In genomic region chr4:185237185-185237584, GRCh38 we compare ENCODE assay signal across 31 cellular contexts. TPM values are rescaled to one million over a fixed set of nuclear protein-coding genes. Genes with fewer than 3 reads are reported as not detected.
A peak's percentile ranks its signal among the peaks of the same experiment; 100 is the strongest.
DNase-seq lines count a peak whose midpoint lies in the region; ATAC-seq and TF ChIP-seq lines count a peak whose summit lies in the region.
"Had no signal": no experiment of that assay in that cellular context is flagged by ENCODE, and none has a peak within 500 bp of the region (broad histone marks: within the 10 kb centered on the region; RNA-seq: fewer than 3 reads in every experiment).

No MANE protein-coding gene starts in this region.

- H3K27me3 ChIP-seq in right atrium auricular region (no peaks in the 10 kb centered on the region), muscle layer of duodenum (ENCODE audit: low read depth, low read length) (no peaks in the 10 kb centered on the region), A673 (replicated peaks; ENCODE audit: insufficient read depth, low read depth, low read length, poor library complexity) (no peaks in the 10 kb centered on the region)
- H3K27me3 ChIP-seq: adrenal gland, gastrocnemius medialis, thyroid gland had no signal

- H3K9me3 ChIP-seq in right atrium auricular region (peaks cover 0 to 8% of the 10 kb centered on the region in 2 donors), muscle layer of duodenum (ENCODE audit: control insufficient read depth in 1 of 2, low read length in 2 of 2) (no peaks in the 10 kb centered on the region), A673 (ENCODE audit: low read depth, low read length, poor library complexity, severe bottlenecking) (no peaks in the 10 kb centered on the region)
- H3K9me3 ChIP-seq: adrenal gland, gastrocnemius medialis, thyroid gland had no signal

- peaks cover 3% of the 10 kb centered on the region for H3K9me3 Mint-ChIP-seq in stimulated activated memory B cell treated with anti-CD40 and anti-IgM and Interleukin-4, amounts not matched to agents 10 μg/mL and 1 μg/mL and 100 μg/mL, for 72 hours
- H3K9me3 Mint-ChIP-seq: activated T-cell treated with anti-CD3 and anti-CD28 coated beads, Interleukin-2, amount 50 U/mL, for 4 hours; T-helper 2 cell treated with Interferon-gamma antibody and Interleukin-4, amounts not matched to agents 5 μg/mL and 100 μg/mL, for 36 hours had no signal

- peaks cover 7% of the 10 kb centered on the region for H3K36me3 Mint-ChIP-seq in stimulated activated memory B cell treated with anti-CD40 and anti-IgM and Interleukin-4, amounts not matched to agents 10 μg/mL and 1 μg/mL and 100 μg/mL, for 72 hours
- H3K36me3 Mint-ChIP-seq: IgD-negative memory B cell had no signal

- ATAC-seq in Right ventricle myocardium inferior: peak; percentile 31
- no peak for ATAC-seq in stimulated activated memory B cell treated with anti-CD40 and anti-IgM and Interleukin-4, amounts not matched to agents 10 μg/mL and 1 μg/mL and 100 μg/mL, for 72 hours
- ATAC-seq in HG02678 (IDR thresholded peaks at IDR 0.05; ENCODE audit: unreplicated experiment): no peak
- ATAC-seq in GM21737 (IDR thresholded peaks at IDR 0.05; ENCODE audit: unreplicated experiment): no peak
- ATAC-seq: activated T-cell treated with anti-CD3 and anti-CD28 coated beads, Interleukin-2, amount 50 U/mL, for 4 hours; SK-N-SH treated with all-trans-retinoic acid at 6 μM for 48 hours had no signal

- intact Hi-C loops in Right ventricle myocardium inferior (cut with DNase I): no loop called here
- intact Hi-C loops in A673 (cut with micrococcal nuclease; ENCODE audit: unreplicated experiment): no loop called here

- H3K4me3 ChIP-seq in right atrium auricular region: no peak overlapping the region
- H3K4me3 ChIP-seq in fibroblast of pulmonary artery (replicated peaks; ENCODE audit: low read depth, low read length): no peak overlapping the region
- H3K4me3 ChIP-seq in muscle layer of duodenum (ENCODE audit: low read depth in 1 of 2, low read length in 2 of 2): no peak overlapping the region
- no peak overlapping the region for H3K4me3 ChIP-seq in A673 (ENCODE audit: low read depth, low read length, poor library complexity, severe bottlenecking)
- H3K4me3 ChIP-seq: adrenal gland, gastrocnemius medialis, thyroid gland had no signal

- no peak overlapping the region for H3K4me3 Mint-ChIP-seq in stimulated activated memory B cell treated with anti-CD40 and anti-IgM and Interleukin-4, amounts not matched to agents 10 μg/mL and 1 μg/mL and 100 μg/mL, for 72 hours
- H3K4me3 Mint-ChIP-seq: activated T-cell treated with anti-CD3 and anti-CD28 coated beads, Interleukin-2, amount 50 U/mL, for 4 hours; CD4-positive, alpha-beta memory T cell; IgD-negative memory B cell; stimulated activated naive CD8-positive, alpha-beta T cell treated with anti-CD3 and anti-CD28 coated beads, Interleukin-15, Interleukin-2, amounts not matched to agents 100 ng/mL and 50 ng/mL, for 24 hours; T-helper 2 cell treated with Interferon-gamma antibody and Interleukin-4, amounts not matched to agents 5 μg/mL and 100 μg/mL, for 36 hours had no signal

- peaks cover 21% of the 10 kb centered on the region for H3K4me1 Mint-ChIP-seq in stimulated activated memory B cell treated with anti-CD40 and anti-IgM and Interleukin-4, amounts not matched to agents 10 μg/mL and 1 μg/mL and 100 μg/mL, for 72 hours

- TF ChIP-seq CTCF in right atrium auricular region (IDR thresholded peaks at IDR 0.05) (no peak), fibroblast of pulmonary artery (IDR thresholded peaks at IDR 0.05; ENCODE audit: low read length, missing control alignments) (no peak), A673 (conservative IDR thresholded peaks at IDR 0.05; ENCODE audit: low read depth, low read length) (no peak)

- DNase-seq in Right ventricle myocardium inferior (ENCODE audit: missing footprints) (no peak), right atrium auricular region (ENCODE audit: low spot score) (no peak), fibroblast of pulmonary artery (ENCODE audit: low read depth) (peak; percentile 62), A673 (ENCODE audit: low spot score) (no peak)
- DNase-seq: activated CD4-positive, alpha-beta T cell treated with anti-CD3 and anti-CD28 coated beads for 48 hours; activated naive CD4-positive, alpha-beta T cell; activated T-cell treated with anti-CD3 and anti-CD28 coated beads, Interleukin-2, amount 50 U/mL, for 4 hours; adrenal gland; CD4-positive, alpha-beta memory T cell; central memory CD4-positive, alpha-beta T cell; gastrocnemius medialis; kidney; NCI-H1105 treated with DMSO at 0.1 percent for 48 hours; NCI-H2081; NCI-H226; NCI-H748 treated with DMSO at 0.1 percent for 48 hours; stimulated activated CD4-positive, alpha-beta T cell treated with anti-CD3 and anti-CD28 coated beads, Interleukin-12 subunit alpha, Interleukin-12 subunit beta, amount 100 ng/mL, for 4 hours; stimulated activated CD4-positive, alpha-beta T cell treated with anti-CD3 and anti-CD28 coated beads, Interleukin-4, amount 100 ng/mL, for 4 hours; thyroid gland had no signal

- no peaks in the 10 kb centered on the region for H3K27me3 Mint-ChIP-seq in stimulated activated memory B cell treated with anti-CD40 and anti-IgM and Interleukin-4, amounts not matched to agents 10 μg/mL and 1 μg/mL and 100 μg/mL, for 72 hours
- H3K27me3 Mint-ChIP-seq: CD4-positive, alpha-beta memory T cell; IgD-negative memory B cell; stimulated activated naive CD8-positive, alpha-beta T cell treated with anti-CD3 and anti-CD28 coated beads, Interleukin-15, Interleukin-2, amounts not matched to agents 100 ng/mL and 50 ng/mL, for 24 hours had no signal

- no TSS peak for BruUV-seq in A673 (replicated peaks; lab: Mats Ljungman, UMichigan)

- CTCF ChIA-PET in A673 (lab: Charles Lee): no interaction called here

- POLR2A ChIA-PET in A673 (lab: Charles Lee; ENCODE audit: low non-redundant PET): no interaction called here

- H3K27ac ChIP-seq in right atrium auricular region (no peak overlapping the region), muscle layer of duodenum (ENCODE audit: low read length) (peak overlapping the region; percentile 46), A673 (ENCODE audit: low read depth, low read length, poor library complexity, severe bottlenecking) (no peak overlapping the region)
- H3K27ac ChIP-seq: 22Rv1, epithelial cell of prostate, RWPE1, thyroid gland, VCaP had no signal

- H3K27ac Mint-ChIP-seq in stimulated activated memory B cell treated with anti-CD40 and anti-IgM and Interleukin-4, amounts not matched to agents 10 μg/mL and 1 μg/mL and 100 μg/mL, for 72 hours: no peak overlapping the region
- H3K27ac Mint-ChIP-seq: T-helper 2 cell treated with Interferon-gamma antibody and Interleukin-4, amounts not matched to agents 5 μg/mL and 100 μg/mL, for 36 hours had no signal

- H3K4me1 ChIP-seq in right atrium auricular region (peaks cover 0 to 19% of the 10 kb centered on the region in 2 donors), muscle layer of duodenum (ENCODE audit: control insufficient read depth in 1 of 2, insufficient read depth in 2 of 2, low read length in 2 of 2) (peaks cover 0 to 7% of the 10 kb centered on the region in 2 donors), A673 (ENCODE audit: insufficient read depth, low read length, poor library complexity, severe bottlenecking) (peaks cover 8% of the 10 kb centered on the region)
- H3K4me1 ChIP-seq: gastrocnemius medialis had no signal

- H3K36me3 ChIP-seq in right atrium auricular region: no peaks in the 10 kb centered on the region
- no peaks in the 10 kb centered on the region for H3K36me3 ChIP-seq in muscle layer of duodenum (ENCODE audit: control insufficient read depth in 1 of 2, insufficient read depth in 2 of 2, low read length in 2 of 2)
- H3K36me3 ChIP-seq in A673 (ENCODE audit: insufficient read depth, low read length, poor library complexity, severe bottlenecking): no peaks in the 10 kb centered on the region
- H3K36me3 ChIP-seq: adrenal gland, gastrocnemius medialis, thyroid gland had no signal

RNA-seq across cellular contexts. Expression of gene SNX25, which starts 27.8 kb away (rescaled TPM):
- 10.9 TPM for total RNA-seq in Right ventricle myocardium inferior
- total RNA-seq in right atrium auricular region: 10 to 100 TPM; 13.2 to 16.8 TPM
- total RNA-seq in A673 (2021): 3.5 and 5.8 TPM in 2 replicates

RNA-seq across cellular contexts. Expression of gene CFAP97, which starts 33.4 kb away (rescaled TPM):
- total RNA-seq in Right ventricle myocardium inferior (11.3 TPM), right atrium auricular region (10 to 100 TPM; 14.1 to 15.1 TPM), A673 (2021) (28.9 and 35.1 TPM in 2 replicates)
